Comparison of ENCODE assay signal across 8 cellular contexts in the genomic region with DNA sequence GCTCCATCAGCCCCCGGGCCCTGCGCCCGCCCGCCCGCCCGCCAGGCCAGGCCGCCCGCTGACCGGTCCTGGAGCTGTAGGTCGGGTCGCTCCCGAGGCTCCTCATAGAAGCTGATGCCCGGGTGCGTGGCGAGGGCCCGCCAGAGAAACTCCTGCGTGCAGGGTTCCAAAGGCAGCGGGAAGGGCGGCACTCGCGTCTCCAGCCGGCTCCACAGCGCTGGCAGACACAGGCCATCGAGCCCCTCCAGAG. TPM values are rescaled to one million over a fixed set of nuclear protein-coding genes. Genes with fewer than 3 reads are reported as not detected.
DNase-seq lines count a peak whose midpoint lies in the region; ATAC-seq and TF ChIP-seq lines count a peak whose summit lies in the region.

No MANE protein-coding gene starts in this region.

- H3K9me3 ChIP-seq in DOHH2 (ENCODE audit: control insufficient read depth, insufficient read depth, low read length): no peaks in the 10 kb centered on the region
- no peaks in the 10 kb centered on the region for H3K9me3 ChIP-seq in SJCRH30 (replicated peaks)
- H3K9me3 ChIP-seq in gastroesophageal sphincter: no peaks in the 10 kb centered on the region
- no peaks in the 10 kb centered on the region for H3K9me3 ChIP-seq in sigmoid colon

- no peaks in the 10 kb centered on the region for H3K9me3 Mint-ChIP-seq in HFFc6

- H3K79me2 ChIP-seq in DOHH2 (ENCODE audit: control insufficient read depth, low read length): peaks cover 34% of the 10 kb centered on the region

- ATAC-seq in gastroesophageal sphincter (peak; percentile 61), HG02763 (IDR thresholded peaks at IDR 0.05; ENCODE audit: unreplicated experiment) (no peak)

- TF ChIP-seq EP300 in gastroesophageal sphincter (IDR thresholded peaks at IDR 0.05) (no peak), sigmoid colon (IDR thresholded peaks at IDR 0.05) (no peak)

- TF ChIP-seq POLR2A in gastroesophageal sphincter (IDR thresholded peaks at IDR 0.05) (no peak), sigmoid colon (IDR thresholded peaks at IDR 0.05) (no peak)

- H3F3A ChIP-seq in DOHH2 (ENCODE audit: control insufficient read depth, insufficient read depth): no peaks in the 10 kb centered on the region

- WGBS in gastroesophageal sphincter (ENCODE audit: low coverage in 1 of 2), 2 donors: no CpG with 5 or more reads among the region's 24 CpGs
- WGBS in sigmoid colon, 2 donors: 1% methylated on average over 24 of the region's 24 CpGs

- H3K4me3 ChIP-seq in DOHH2 (ENCODE audit: low read length) (peak overlapping the region; percentile 97), SJCRH30 (peak overlapping the region; percentile 82), gastroesophageal sphincter (peak overlapping the region; percentile 72 to 96), sigmoid colon (peak overlapping the region; percentile 69 to 95 (median 93))

- H3K36me3 Mint-ChIP-seq in HFFc6 (ENCODE audit: low read depth): peaks cover 15% of the 10 kb centered on the region

- no peak for DNase-seq in HFFc6
- no peak for DNase-seq in SJCRH30
- DNase-seq in sigmoid colon: no peak
- DNase-seq in UCSD-AML1 (lab: John Stamatoyannopoulos, UW; ENCODE audit: unreplicated experiment): no peak
- no peak for DNase-seq in NCI-H2196 (lab: John Stamatoyannopoulos, UW; ENCODE audit: unreplicated experiment)

- TF ChIP-seq CTCF in DOHH2 (IDR thresholded peaks at IDR 0.05; ENCODE audit: low read depth, low read length, poor library complexity, severe bottlenecking): no peak
- TF ChIP-seq CTCF in HFFc6 (IDR thresholded peaks at IDR 0.05): no peak
- no peak for TF ChIP-seq CTCF in gastroesophageal sphincter (IDR thresholded peaks at IDR 0.05)
- TF ChIP-seq CTCF in sigmoid colon (IDR thresholded peaks at IDR 0.05): no peak

- H3K27me3 ChIP-seq in DOHH2 (ENCODE audit: control insufficient read depth, low read length) (no peaks in the 10 kb centered on the region), SJCRH30 (no peaks in the 10 kb centered on the region), gastroesophageal sphincter (no peaks in the 10 kb centered on the region), sigmoid colon (no peaks in the 10 kb centered on the region)

- H3K27ac ChIP-seq in DOHH2 (ENCODE audit: low read depth, low read length) (no peak overlapping the region), SJCRH30 (peak overlapping the region; percentile 37; the same call in 1 of the 2 replicates), gastroesophageal sphincter (peak overlapping the region; percentile 34 to 90 (median 89)), sigmoid colon (peak overlapping the region; percentile 78 to 91 (median 88))

- peaks cover 4% of the 10 kb centered on the region; the same call in 1 of the 2 replicates for H3K27me3 Mint-ChIP-seq in HFFc6 (ENCODE audit: insufficient read depth)

- intact Hi-C loops in sigmoid colon (cut with DNase I): no loop called here

- H3K4me2 ChIP-seq in DOHH2 (ENCODE audit: low read length): peak overlapping the region; percentile 82

- H3K4me1 ChIP-seq in DOHH2 (ENCODE audit: control insufficient read depth, low read length): peaks cover 17% of the 10 kb centered on the region
- peaks cover 15% of the 10 kb centered on the region for H3K4me1 ChIP-seq in SJCRH30
- H3K4me1 ChIP-seq in gastroesophageal sphincter: peaks cover 0 to 44% (median 15%) of the 10 kb centered on the region in 3 donors
- peaks cover 0 to 38% (median 33%) of the 10 kb centered on the region in 4 donors for H3K4me1 ChIP-seq in sigmoid colon

- peak overlapping the region; percentile 97 for H3K27ac Mint-ChIP-seq in HFFc6

- H3K9me2 ChIP-seq in DOHH2 (replicated peaks; ENCODE audit: control insufficient read depth, low read length): no peaks in the 10 kb centered on the region

- peak overlapping the region; percentile 94 for H3K4me3 Mint-ChIP-seq in HFFc6

- peaks cover 41% of the 10 kb centered on the region for H3K4me1 Mint-ChIP-seq in HFFc6 (ENCODE audit: low read depth)

- H3K36me3 ChIP-seq in DOHH2 (ENCODE audit: control insufficient read depth, low read length) (peaks cover 10% of the 10 kb centered on the region), SJCRH30 (peaks cover 18% of the 10 kb centered on the region), gastroesophageal sphincter (peaks cover 0 to 14% of the 10 kb centered on the region in 2 donors), sigmoid colon (peaks cover 2 to 14% (median 5%) of the 10 kb centered on the region in 4 donors)

- H4K20me1 ChIP-seq in DOHH2 (ENCODE audit: control insufficient read depth, insufficient read depth, low read depth, low read length): peaks cover 9% of the 10 kb centered on the region; the same call in 1 of the 2 replicates

RNA-seq across cellular contexts. Expression of gene GTF3C1, which starts 0.2 kb away (rescaled TPM):
- 10 to 100 TPM; 66.6 to 86.1 (median 80.3) TPM for total RNA-seq in HFFc6 (2021; fragmentation: NEBNext Ultra II Directional; extraction: Animal tissue kit (Norgen Biotek cat#: 25700))
- 113 and 124 TPM in 2 replicates for total RNA-seq in SJCRH30 (2014; rRNA removed; shearing (Covaris generic))
- total RNA-seq in gastroesophageal sphincter (10 to 100 TPM; 37.0 to 57.8 (median 49.1) TPM), sigmoid colon (10 to 100 TPM; 35.0 to 74.2 (median 44.6) TPM)
- polyA plus RNA-seq in sigmoid colon: 10 to 100 TPM in 2 of 3 donors, 1 to 10 TPM in 1; 9.0 to 37.5 (median 15.0) TPM

RNA-seq across cellular contexts. Expression of gene KATNIP, which starts 0.4 kb away (rescaled TPM):
- total RNA-seq in HFFc6 (2021; fragmentation: NEBNext Ultra II Directional; extraction: Animal tissue kit (Norgen Biotek cat#: 25700)): 10 to 100 TPM; 18.6 to 24.1 (median 19.9) TPM
- 16.2 and 18.6 TPM in 2 replicates for total RNA-seq in SJCRH30 (2014; rRNA removed; shearing (Covaris generic))
- total RNA-seq in gastroesophageal sphincter: 10 to 100 TPM in 3 of 4 donors, 1 to 10 TPM in 1; 8.1 to 20.3 (median 18.3) TPM
- total RNA-seq in sigmoid colon: 10 to 100 TPM; 12.8 to 31.9 (median 16.2) TPM
- 10 to 100 TPM in 1 of 3 donors, 1 to 10 TPM in 2; 6.7 to 19.7 (median 7.2) TPM for polyA plus RNA-seq in sigmoid colon
